19 cellular contexts compared by ENCODE assay signal in the genomic region with DNA sequence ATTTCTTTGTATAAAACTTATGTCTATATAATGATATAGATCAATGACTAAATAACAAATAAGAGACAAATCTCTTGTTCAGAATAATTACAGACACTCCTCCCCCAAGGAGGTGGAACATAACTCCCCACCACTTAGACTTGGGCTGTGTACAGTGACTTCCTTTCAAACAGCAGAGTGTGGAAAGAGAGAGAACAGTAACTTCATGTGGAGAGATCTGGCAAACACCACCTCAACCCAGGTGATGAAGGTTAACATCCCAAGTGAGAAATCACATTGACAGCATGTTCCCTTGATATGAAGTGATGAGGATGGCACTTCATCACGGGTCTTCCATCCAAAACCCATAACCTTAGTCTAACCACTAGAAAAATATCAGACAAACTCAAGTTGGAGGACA.
DNase-seq lines count a peak whose midpoint lies in the region; ATAC-seq, FAIRE-seq and TF ChIP-seq lines count a peak whose summit lies in the region.
"Had no signal": no experiment of that assay in that cellular context is flagged by ENCODE, and none has a peak within 500 bp of the region (broad histone marks: within the 10 kb centered on the region; RNA-seq: fewer than 3 reads in every experiment).

No MANE protein-coding gene starts in this region.

- H2AFZ ChIP-seq in MM.1S (ENCODE audit: low read length) = no peak overlapping the region
- H2AFZ ChIP-seq: GM23338 had no signal

- no peak overlapping the region for H3K27ac ChIP-seq in left ventricle myocardium inferior (replicated peaks)
- no peak overlapping the region for H3K27ac ChIP-seq in MM.1S (ENCODE audit: low read length)
- H3K27ac ChIP-seq in right cardiac atrium (ENCODE audit: low read length) = no peak overlapping the region

- H3F3A ChIP-seq in MM.1S (ENCODE audit: insufficient read depth, low read length) = peaks cover 4% of the 10 kb centered on the region; the same call in 1 of the 2 replicates

- peaks cover 18% of the 10 kb centered on the region for H3K9me3 ChIP-seq in left ventricle myocardium inferior (replicated peaks)
- no peaks in the 10 kb centered on the region for H3K9me3 ChIP-seq in MM.1S (replicated peaks; ENCODE audit: insufficient read depth, low read length)
- H3K9me3 ChIP-seq in right cardiac atrium (ENCODE audit: control insufficient read depth, low read length) = no peaks in the 10 kb centered on the region

- no peak for TF ChIP-seq CTCF in left ventricle myocardium inferior (IDR thresholded peaks at IDR 0.05; ENCODE audit: borderline replicate concordance)
- TF ChIP-seq CTCF in MM.1S (IDR thresholded peaks at IDR 0.05; ENCODE audit: low read length) = no peak
- no peak for TF ChIP-seq CTCF in bronchial epithelial cell (IDR thresholded peaks at IDR 0.05; ENCODE audit: insufficient read depth, low read length, severe bottlenecking)

- H3K36me3 ChIP-seq in left ventricle myocardium inferior = peaks cover 10% of the 10 kb centered on the region
- H3K36me3 ChIP-seq in MM.1S (replicated peaks; ENCODE audit: insufficient read depth, low read length) = no peaks in the 10 kb centered on the region
- H3K36me3 ChIP-seq in bronchial epithelial cell (ENCODE audit: control insufficient read depth, insufficient read depth, low read length) = no peaks in the 10 kb centered on the region

- peak overlapping the region; percentile 39; the same call in 1 of the 2 replicates for H3K4me2 ChIP-seq in MM.1S (ENCODE audit: low read depth, low read length)
- H3K4me2 ChIP-seq: GM23338 had no signal

- ATAC-seq in Right ventricle myocardium superior (ENCODE audit: poor library complexity) (peak; percentile 91), right cardiac atrium (peak; percentile 78 to 93), GM21381 (IDR thresholded peaks at IDR 0.05; ENCODE audit: unreplicated experiment) (no peak)
- ATAC-seq: GM23338, HCT116 had no signal

- FAIRE-seq in bronchial epithelial cell (lab: Jason Lieb, UNC) = peak; percentile 64
- FAIRE-seq: GM12892, GM19239 had no signal

- intact Hi-C loops in Right ventricle myocardium superior (cut with DNase I) = loop anchor here (10.0 kb wide), 1 partner anchor 56 kb away; no protein-coding TSS in a partner anchor
- intact Hi-C loops in left ventricle myocardium inferior (cut with micrococcal nuclease) = no loop called here
- intact Hi-C loops in right cardiac atrium (cut with DNase I) = no loop called here

- H3K79me2 ChIP-seq in MM.1S (ENCODE audit: low read length) = no peaks in the 10 kb centered on the region

- WGBS in right cardiac atrium = 64% methylated on average over 1 of the region's 1 CpG

- H3K4me3 ChIP-seq in left ventricle myocardium inferior = no peak overlapping the region
- no peak overlapping the region for H3K4me3 ChIP-seq in MM.1S (ENCODE audit: low read length)
- H3K4me3 ChIP-seq in bronchial epithelial cell (ENCODE audit: low read depth, low read length) = no peak overlapping the region
- H3K4me3 ChIP-seq in right cardiac atrium (ENCODE audit: low read length) = no peak overlapping the region
- H3K4me3 ChIP-seq: GM23338 had no signal

- no peak overlapping the region for H3K9ac ChIP-seq in MM.1S (ENCODE audit: low read length)

- H4K20me1 ChIP-seq in MM.1S (ENCODE audit: insufficient read depth, low read length) = no peaks in the 10 kb centered on the region

- no peak for DNase-seq in Right ventricle myocardium superior
- no peak for DNase-seq in left ventricle myocardium inferior
- DNase-seq in MM.1S = no peak
- no peak for DNase-seq in bronchial epithelial cell (ENCODE audit: low read depth)
- DNase-seq in right cardiac atrium = no peak
- DNase-seq in NCI-H446 treated with DMSO at 0.1 percent for 48 hours (lab: John Stamatoyannopoulos, UW) = no peak
- DNase-seq: C1 segment of cervical spinal cord; Calu3; CD4-positive, alpha-beta memory T cell; COR-L47; DMS53; DMS79 treated with DMSO at 0.1 percent for 48 hours; GF-D8; H9 had no signal

- no peaks in the 10 kb centered on the region for H3K9me2 ChIP-seq in MM.1S (replicated peaks; ENCODE audit: insufficient read depth, low read length)

- H3K4me1 ChIP-seq in left ventricle myocardium inferior = peaks cover 5% of the 10 kb centered on the region
- peaks cover 16% of the 10 kb centered on the region for H3K4me1 ChIP-seq in MM.1S (ENCODE audit: low read length)
- H3K4me1 ChIP-seq in right cardiac atrium (ENCODE audit: control insufficient read depth, insufficient read depth, low read length) = no peaks in the 10 kb centered on the region

- H3K27me3 ChIP-seq in left ventricle myocardium inferior (ENCODE audit: low read depth) (no peaks in the 10 kb centered on the region), MM.1S (replicated peaks; ENCODE audit: insufficient read depth, low read length) (no peaks in the 10 kb centered on the region), bronchial epithelial cell (ENCODE audit: control insufficient read depth, insufficient read depth, low read length) (no peaks in the 10 kb centered on the region), right cardiac atrium (ENCODE audit: control insufficient read depth, insufficient read depth) (no peaks in the 10 kb centered on the region)
